2 cellular contexts compared by ENCODE assay signal in the genomic region with DNA sequence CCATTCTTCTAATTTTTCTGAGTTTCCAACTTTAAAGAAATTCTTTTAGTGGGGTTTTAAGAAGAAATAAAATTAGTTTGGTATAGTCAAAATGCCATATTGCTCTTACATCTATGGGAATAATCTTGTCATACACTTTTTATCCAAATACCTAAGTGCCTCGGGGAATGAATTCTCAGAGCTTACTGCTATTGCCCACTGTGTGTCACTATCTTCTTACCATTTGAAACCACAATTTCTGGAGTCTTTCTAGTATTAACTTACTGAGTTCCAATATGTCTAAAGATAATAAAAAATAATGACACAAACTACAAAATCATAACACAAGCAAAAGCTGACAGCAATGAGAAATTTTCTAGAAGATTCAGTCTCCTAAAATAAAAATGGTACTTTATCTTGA.
TF ChIP-seq lines count a peak whose summit lies in the region.

No MANE protein-coding gene starts in this region.

TF ChIP-seq in SK-N-SH, 30 proteins besides CTCF, POLR2A, EP300 and RAD21 (continued from another document):
- no peak for TF ChIP-seq ZBTB33 (IDR thresholded peaks at IDR 0.05; ENCODE audit: borderline replicate concordance, low read depth)
- TF ChIP-seq NFIC (IDR thresholded peaks at IDR 0.05; ENCODE audit: borderline replicate concordance): no peak
- no peak for TF ChIP-seq TAF1 (IDR thresholded peaks at IDR 0.05; ENCODE audit: borderline replicate concordance, low read depth, low read length)
- TF ChIP-seq FOXM1 (IDR thresholded peaks at IDR 0.05; ENCODE audit: low read depth): no peak
TF ChIP-seq in SK-N-SH: peak in this region for 0.

TF ChIP-seq in SK-N-SH treated with all-trans-retinoic acid at 6 μM for 48 hours, 23 proteins besides CTCF, POLR2A, EP300 and RAD21 (continued from another document):
- TF ChIP-seq, protein P1, sequence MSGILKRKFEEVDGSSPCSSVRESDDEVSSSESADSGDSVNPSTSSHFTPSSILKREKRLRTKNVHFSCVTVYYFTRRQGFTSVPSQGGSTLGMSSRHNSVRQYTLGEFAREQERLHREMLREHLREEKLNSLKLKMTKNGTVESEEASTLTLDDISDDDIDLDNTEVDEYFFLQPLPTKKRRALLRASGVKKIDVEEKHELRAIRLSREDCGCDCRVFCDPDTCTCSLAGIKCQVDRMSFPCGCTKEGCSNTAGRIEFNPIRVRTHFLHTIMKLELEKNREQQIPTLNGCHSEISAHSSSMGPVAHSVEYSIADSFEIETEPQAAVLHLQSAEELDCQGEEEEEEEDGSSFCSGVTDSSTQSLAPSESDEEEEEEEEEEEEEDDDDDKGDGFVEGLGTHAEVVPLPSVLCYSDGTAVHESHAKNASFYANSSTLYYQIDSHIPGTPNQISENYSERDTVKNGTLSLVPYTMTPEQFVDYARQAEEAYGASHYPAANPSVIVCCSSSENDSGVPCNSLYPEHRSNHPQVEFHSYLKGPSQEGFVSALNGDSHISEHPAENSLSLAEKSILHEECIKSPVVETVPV (CRISPR knock-in tag; IDR thresholded peaks at IDR 0.05): no peak
- no peak for TF ChIP-seq ZNF70 (CRISPR knock-in tag; IDR thresholded peaks at IDR 0.05)
- TF ChIP-seq ZNF565 (CRISPR knock-in tag; conservative IDR thresholded peaks at IDR 0.05; ENCODE audit: low read depth): no peak
- no peak for TF ChIP-seq CSDC2 (CRISPR knock-in tag; IDR thresholded peaks at IDR 0.05)
- no peak for TF ChIP-seq ZFP3 (CRISPR knock-in tag; IDR thresholded peaks at IDR 0.05)
- TF ChIP-seq RARB (CRISPR knock-in tag; IDR thresholded peaks at IDR 0.05): no peak
- no peak for TF ChIP-seq ARNTL (CRISPR knock-in tag; IDR thresholded peaks at IDR 0.05; ENCODE audit: borderline replicate concordance, low read depth)
- TF ChIP-seq ZC3H10 (CRISPR knock-in tag; IDR thresholded peaks at IDR 0.05): no peak
- no peak for TF ChIP-seq PPARA (CRISPR knock-in tag; IDR thresholded peaks at IDR 0.05; ENCODE audit: borderline replicate concordance)
- no peak for TF ChIP-seq ZFP30 (CRISPR knock-in tag; IDR thresholded peaks at IDR 0.05)
- TF ChIP-seq TCF4 (CRISPR knock-in tag; IDR thresholded peaks at IDR 0.05; ENCODE audit: borderline replicate concordance): no peak
- no peak for TF ChIP-seq TOX (CRISPR knock-in tag; IDR thresholded peaks at IDR 0.05; ENCODE audit: borderline replicate concordance)
- no peak for TF ChIP-seq ZNF8 (CRISPR knock-in tag; IDR thresholded peaks at IDR 0.05)
- no peak for TF ChIP-seq GLIS3 (CRISPR knock-in tag; IDR thresholded peaks at IDR 0.05)
- no peak for TF ChIP-seq ESRRG (CRISPR knock-in tag; IDR thresholded peaks at IDR 0.05)
- TF ChIP-seq, protein P2, sequence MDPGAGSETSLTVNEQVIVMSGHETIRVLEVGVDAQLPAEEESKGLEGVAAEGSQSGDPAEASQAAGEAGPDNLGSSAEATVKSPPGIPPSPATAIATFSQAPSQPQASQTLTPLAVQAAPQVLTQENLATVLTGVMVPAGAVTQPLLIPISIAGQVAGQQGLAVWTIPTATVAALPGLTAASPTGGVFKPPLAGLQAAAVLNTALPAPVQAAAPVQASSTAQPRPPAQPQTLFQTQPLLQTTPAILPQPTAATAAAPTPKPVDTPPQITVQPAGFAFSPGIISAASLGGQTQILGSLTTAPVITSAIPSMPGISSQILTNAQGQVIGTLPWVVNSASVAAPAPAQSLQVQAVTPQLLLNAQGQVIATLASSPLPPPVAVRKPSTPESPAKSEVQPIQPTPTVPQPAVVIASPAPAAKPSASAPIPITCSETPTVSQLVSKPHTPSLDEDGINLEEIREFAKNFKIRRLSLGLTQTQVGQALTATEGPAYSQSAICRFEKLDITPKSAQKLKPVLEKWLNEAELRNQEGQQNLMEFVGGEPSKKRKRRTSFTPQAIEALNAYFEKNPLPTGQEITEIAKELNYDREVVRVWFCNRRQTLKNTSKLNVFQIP (CRISPR knock-in tag; IDR thresholded peaks at IDR 0.05; ENCODE audit: borderline replicate concordance, low read depth): no peak
